In the genomic region with DNA sequence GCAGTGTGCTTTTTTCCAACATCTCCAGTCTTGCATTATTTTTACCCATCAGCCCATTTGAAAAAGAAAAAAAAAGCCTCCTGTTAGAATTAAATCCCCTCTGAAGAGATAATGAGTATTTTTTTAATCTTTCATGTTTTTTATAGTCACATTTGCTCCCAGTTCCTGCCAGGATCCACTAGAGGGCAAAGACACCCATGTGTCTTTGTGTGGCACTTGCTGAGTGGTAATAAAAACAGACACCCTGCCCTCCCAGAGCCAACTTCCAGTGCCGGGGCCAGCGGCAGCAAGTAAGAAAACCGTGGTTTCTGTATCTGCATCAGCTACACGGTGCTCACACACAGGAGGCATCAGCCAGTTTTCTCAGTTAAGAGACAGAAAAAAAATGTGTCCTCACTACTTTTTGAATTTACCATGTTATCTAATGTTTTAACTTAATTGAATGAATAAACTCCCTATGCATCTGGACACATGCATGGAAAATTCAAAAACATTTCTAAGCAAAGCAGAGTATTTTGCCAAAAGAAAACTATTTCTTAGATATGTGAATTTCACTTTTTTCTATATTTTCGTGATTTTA, we compare ENCODE assay signal across 10 cellular contexts.
DNase-seq lines count a peak whose midpoint lies in the region; ATAC-seq, FAIRE-seq and TF ChIP-seq lines count a peak whose summit lies in the region.
"Had no signal": no experiment of that assay in that cellular context is flagged by ENCODE, and none has a peak within 500 bp of the region (broad histone marks: within the 10 kb centered on the region; RNA-seq: fewer than 3 reads in every experiment).

No MANE protein-coding gene starts in this region.

- H3K9me3 Mint-ChIP-seq in activated CD4-positive, alpha-beta T cell treated with anti-CD3 and anti-CD28 coated beads for 36 hours (ENCODE audit: low read depth) = no peaks in the 10 kb centered on the region

- CTCF ChIA-PET in activated CD4-positive, alpha-beta T cell treated with anti-CD3 and anti-CD28 coated beads for 36 hours (lab: Charles Lee) = no interaction called here

- H3K36me3 Mint-ChIP-seq in activated CD4-positive, alpha-beta T cell treated with anti-CD3 and anti-CD28 coated beads for 36 hours (ENCODE audit: low read depth) = no peaks in the 10 kb centered on the region

- no peak for TF ChIP-seq EP300 in gastroesophageal sphincter (IDR thresholded peaks at IDR 0.05)

- H3K4me3 Mint-ChIP-seq in activated CD4-positive, alpha-beta T cell treated with anti-CD3 and anti-CD28 coated beads for 36 hours = no peak overlapping the region

- H3K27ac Mint-ChIP-seq in activated CD4-positive, alpha-beta T cell treated with anti-CD3 and anti-CD28 coated beads for 36 hours = no peak overlapping the region

- no peaks in the 10 kb centered on the region for H3K36me3 ChIP-seq in GM23248 (ENCODE audit: low read depth)
- H3K36me3 ChIP-seq in gastroesophageal sphincter = no peaks in the 10 kb centered on the region

- in situ Hi-C loops in GM23248 (cut with MboI) = no loop called here

- H3K9ac ChIP-seq in GM23248 = no peak overlapping the region

- peaks cover 17% of the 10 kb centered on the region for H3K27me3 Mint-ChIP-seq in activated CD4-positive, alpha-beta T cell treated with anti-CD3 and anti-CD28 coated beads for 36 hours

- FAIRE-seq in RCC 7860 (lab: Jason Lieb, UNC) = peak; percentile 31
- FAIRE-seq: endothelial cell of umbilical vein had no signal

- H3K4me3 ChIP-seq in GM23248 (no peak overlapping the region), foreskin fibroblast (ENCODE audit: low read depth in 1 of 2, low read length in 2 of 2) (no peak overlapping the region), gastroesophageal sphincter (no peak overlapping the region)

- no peak overlapping the region for H3K4me2 ChIP-seq in GM23248 (ENCODE audit: unreplicated experiment)

- H2AFZ ChIP-seq in GM23248 = no peak overlapping the region

- H3K9me3 ChIP-seq in GM23248 (ENCODE audit: low read depth) (no peaks in the 10 kb centered on the region), gastroesophageal sphincter (no peaks in the 10 kb centered on the region)

- intact Hi-C loops in activated CD4-positive, alpha-beta T cell treated with anti-CD3 and anti-CD28 coated beads for 36 hours (cut with DNase I, micrococcal nuclease) = no loop called here

- POLR2A ChIA-PET in activated CD4-positive, alpha-beta T cell treated with anti-CD3 and anti-CD28 coated beads for 36 hours (lab: Charles Lee) = no interaction called here

- no peaks in the 10 kb centered on the region for H3K4me1 Mint-ChIP-seq in activated CD4-positive, alpha-beta T cell treated with anti-CD3 and anti-CD28 coated beads for 36 hours

- no peaks in the 10 kb centered on the region for H4K20me1 ChIP-seq in GM23248 (ENCODE audit: insufficient read depth)

- no peak for TF ChIP-seq POLR2A in gastroesophageal sphincter (IDR thresholded peaks at IDR 0.05)

- DNase-seq in 8988T = peak; percentile 28
- DNase-seq in GM23248 = peak; percentile 51
- peak; percentile 46 for DNase-seq in RCC 7860 (ENCODE audit: low spot score)
- DNase-seq in foreskin fibroblast = peak; percentile 15 to 54
- DNase-seq in middle frontal gyrus (ENCODE audit: extremely low spot score, low spot score) = no peak
- no peak for DNase-seq in activated CD4-positive, alpha-beta T cell treated with anti-CD3 and anti-CD28 coated beads for 36 hours
- DNase-seq: activated naive CD4-positive, alpha-beta T cell treated with Interleukin-2 at 50 U/mL for 16 hours had no signal

- H3K27me3 ChIP-seq in GM23248 (replicated peaks; ENCODE audit: insufficient read depth) (peaks cover 37% of the 10 kb centered on the region), gastroesophageal sphincter (peaks cover 19% of the 10 kb centered on the region)

- H3F3A ChIP-seq in GM23248 (ENCODE audit: insufficient read depth) = no peaks in the 10 kb centered on the region

- no peaks in the 10 kb centered on the region for H3K9me2 ChIP-seq in GM23248 (ENCODE audit: insufficient read depth)

- H3K79me2 ChIP-seq in GM23248 (ENCODE audit: insufficient read depth) = no peaks in the 10 kb centered on the region

- no peaks in the 10 kb centered on the region for H3K4me1 ChIP-seq in GM23248 (ENCODE audit: insufficient read depth)
- no peaks in the 10 kb centered on the region for H3K4me1 ChIP-seq in gastroesophageal sphincter

- ATAC-seq in activated CD4-positive, alpha-beta T cell treated with anti-CD3 and anti-CD28 coated beads for 36 hours = no peak
- ATAC-seq in gastroesophageal sphincter (no peak), HG03571 (IDR thresholded peaks at IDR 0.05; ENCODE audit: unreplicated experiment) (no peak)

- TF ChIP-seq CTCF in foreskin fibroblast (IDR thresholded peaks at IDR 0.05; ENCODE audit: low read depth, low read length) (peak; percentile 37), gastroesophageal sphincter (IDR thresholded peaks at IDR 0.05) (peak in 1 of 4 experiments; percentile 35)

- 12 to 15% methylated on average over 5 of the region's 5 CpGs for WGBS in GM23248 (ENCODE audit: low coverage in 1 of 2, low lambda C conversion rate in 2 of 2, missing lambda C conversion rate in 2 of 2), 2 experiments
- WGBS in gastroesophageal sphincter (ENCODE audit: low coverage in 1 of 2), 2 donors = 34 to 71% methylated on average over 2 to 5 of the region's 5 CpGs

- H3K27ac ChIP-seq in GM23248 (no peak overlapping the region), gastroesophageal sphincter (no peak overlapping the region)

Comparison
In these comparisons a context has a peak if more than half of its experiments do, and no peak if none do; other contexts are left out.
1. DNase-seq: peak in 8988T (single experiment), GM23248 (single experiment), RCC 7860 (single experiment) and foreskin fibroblast (2 of 2); none in middle frontal gyrus (single experiment) and activated CD4-positive, alpha-beta T cell treated with anti-CD3 and anti-CD28 coated beads for 36 hours (single experiment).